1 cellular context compared by ENCODE assay signal in the genomic region with DNA sequence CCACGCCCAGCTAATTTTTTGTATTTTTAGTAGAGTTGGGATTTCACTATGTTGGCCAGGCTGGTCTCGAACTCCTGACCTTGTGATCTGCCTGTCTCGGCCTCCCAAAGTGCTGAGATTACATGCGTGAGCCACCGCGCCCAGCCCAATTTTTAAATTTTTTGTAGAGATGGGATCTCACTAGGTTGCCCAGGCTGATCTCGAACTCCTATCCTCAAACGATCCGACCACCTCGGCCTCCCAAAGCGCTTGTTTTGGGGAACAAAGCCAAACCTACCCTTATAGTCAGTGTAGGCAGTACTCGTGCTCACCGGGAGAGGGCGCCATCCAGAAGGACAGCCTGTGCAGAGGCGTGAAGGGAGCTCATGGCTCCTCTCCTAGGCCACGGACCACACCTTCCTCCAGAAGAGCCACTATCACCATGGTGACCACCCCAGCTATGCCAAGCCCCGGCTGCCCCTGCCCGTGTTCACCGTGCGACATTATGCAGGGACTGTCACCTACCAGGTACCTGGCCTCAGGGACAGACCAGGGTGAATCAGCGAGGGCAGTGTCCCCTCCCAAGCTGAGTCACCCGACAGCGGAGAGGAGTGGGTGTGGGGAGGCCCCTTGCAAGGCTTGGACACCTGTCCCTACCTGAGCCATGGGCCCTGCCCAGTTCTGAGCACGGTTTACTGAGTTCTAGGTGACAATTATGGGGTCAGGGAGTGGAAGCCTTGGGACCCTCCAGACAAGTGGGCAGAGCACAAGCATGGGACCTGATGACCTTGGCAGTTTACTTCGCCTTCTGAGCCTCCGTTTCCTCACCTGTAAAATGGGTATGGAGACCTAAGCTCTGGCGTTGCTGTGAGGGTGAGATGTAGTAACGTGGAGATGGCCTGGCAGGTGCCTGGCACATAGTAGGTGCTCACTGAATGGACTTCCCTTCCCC.
TF ChIP-seq lines count a peak whose summit lies in the region.

No MANE protein-coding gene starts in this region.

TF ChIP-seq in endothelial cell of umbilical vein, 7 proteins besides CTCF, POLR2A, EP300 and RAD21:
- TF ChIP-seq, protein P1, sequence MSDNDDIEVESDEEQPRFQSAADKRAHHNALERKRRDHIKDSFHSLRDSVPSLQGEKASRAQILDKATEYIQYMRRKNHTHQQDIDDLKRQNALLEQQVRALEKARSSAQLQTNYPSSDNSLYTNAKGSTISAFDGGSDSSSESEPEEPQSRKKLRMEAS (IDR thresholded peaks at IDR 0.05; ENCODE audit: insufficient read depth, insufficient read length), result no peak
- TF ChIP-seq MYC (IDR thresholded peaks at IDR 0.05; ENCODE audit: low read depth, low read length) (no peak), POLR2AphosphoS5 (IDR thresholded peaks at IDR 0.05; ENCODE audit: insufficient read depth, low read depth, low read length) (no peak), FOS (IDR thresholded peaks at IDR 0.05; ENCODE audit: borderline replicate concordance, insufficient read depth, low read length) (no peak), GATA2 (IDR thresholded peaks at IDR 0.05; ENCODE audit: insufficient read depth, insufficient read length, low read depth, low read length) (no peak), EZH2 (IDR thresholded peaks at IDR 0.05; ENCODE audit: borderline replicate concordance, low read depth, low read length, severe bottlenecking) (no peak), JUN (IDR thresholded peaks at IDR 0.05; ENCODE audit: borderline replicate concordance, insufficient read depth, insufficient read length, low read depth) (no peak)
